In the genomic region with DNA sequence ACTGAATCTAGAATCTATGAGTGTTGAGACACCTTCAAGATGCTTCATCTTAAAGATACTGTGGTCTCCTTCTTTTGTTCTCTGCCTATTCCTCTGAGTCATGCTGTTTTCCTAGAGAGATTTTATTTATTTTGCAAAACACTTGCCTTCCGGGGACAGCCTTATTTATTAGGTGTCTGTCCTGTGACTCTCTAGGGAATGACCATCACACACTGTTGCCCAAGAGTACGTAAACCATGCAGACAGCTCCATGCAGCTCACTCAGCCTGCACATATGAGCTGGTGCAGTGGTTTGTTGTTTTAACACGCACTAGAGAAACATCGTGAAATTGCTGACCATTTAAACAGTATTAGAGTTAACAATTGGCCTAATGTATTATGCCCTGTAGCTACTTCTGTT, we compare ENCODE assay signal across 32 cellular contexts. TPM values are rescaled to one million over a fixed set of nuclear protein-coding genes. Genes with fewer than 3 reads are reported as not detected.
"Had no signal": no experiment of that assay in that cellular context is flagged by ENCODE, and none has a peak within 500 bp of the region (broad histone marks: within the 10 kb centered on the region; RNA-seq: fewer than 3 reads in every experiment).

No MANE protein-coding gene starts in this region.

- ATAC-seq: activated CD8-positive, alpha-beta memory T cell treated with anti-CD3 and anti-CD28 coated beads, Interleukin-2, amount 10 ng/mL, durations not matched to agents 7 days and 5 days; activated T-helper 17 cell treated with anti-CD3 and anti-CD28 coated beads, Interleukin-2, amount 50 U/mL, for 72 hours had no signal

- DNase-seq: activated CD4-positive, alpha-beta memory T cell treated with anti-CD3 and anti-CD28 coated beads, Interleukin-2, amount 10 ng/mL, durations not matched to agents 7 days and 5 days; activated CD4-positive, alpha-beta T cell treated with anti-CD3 and anti-CD28 coated beads for 1 hour; activated CD4-positive, alpha-beta T cell treated with anti-CD3 and anti-CD28 coated beads for 48 hours; activated CD4-positive, CD25-positive, alpha-beta regulatory T cell; activated CD8-positive, alpha-beta memory T cell treated with anti-CD3 and anti-CD28 coated beads for 24 hours; activated CD8-positive, alpha-beta memory T cell treated with anti-CD3 and anti-CD28 coated beads, Interleukin-2, amount 10 ng/mL, durations not matched to agents 7 days and 5 days; activated CD8-positive, alpha-beta memory T cell treated with anti-CD3 and anti-CD28 coated beads, Interleukin-2, amount 50 U/mL, for 48 hours; activated gamma-delta T cell; activated naive CD4-positive, alpha-beta T cell treated with Interleukin-2 at 50 U/mL for 16 hours; activated naive CD8-positive, alpha-beta T cell treated with anti-CD3 and anti-CD28 coated beads, Interleukin-2, amount 10 ng/mL, durations not matched to agents 7 days and 5 days; activated T-cell treated with anti-CD3 and anti-CD28 coated beads, Interleukin-2, amount 50 U/mL, for 48 hours; amygdala; Kasumi-1; KG1; NCI-H1105 treated with DMSO at 0.1 percent for 48 hours; NCI-H1436 treated with DMSO at 0.1 percent for 48 hours; NCI-H1694 treated with DMSO at 0.1 percent for 48 hours; NCI-H2029; NCI-H345; NCI-H524 treated with DMSO at 0.1 percent for 48 hours; SHP77; SJCRH30; T1000; WERI-Rb-1 had no signal

RNA-seq across cellular contexts. Expression of a gene that starts 12.4 kb away (rescaled TPM):
- total RNA-seq: activated CD4-positive, alpha-beta memory T cell treated with anti-CD3 and anti-CD28 coated beads, Interleukin-2, amount 10 ng/mL, durations not matched to agents 7 days and 5 days; activated CD8-positive, alpha-beta memory T cell treated with anti-CD3 and anti-CD28 coated beads, Interleukin-2, amount 10 ng/mL, durations not matched to agents 7 days and 5 days; activated naive CD8-positive, alpha-beta T cell treated with anti-CD3 and anti-CD28 coated beads, Interleukin-2, amount 10 ng/mL, durations not matched to agents 7 days and 5 days; activated T-helper 17 cell treated with anti-CD3 and anti-CD28 coated beads, Interleukin-2, amount 50 U/mL, for 72 hours; ascending aorta; cardiac muscle cell; chondrocyte; OCI-LY7; RPMI7951; T-helper 1 cell treated with Interleukin-12 subunit alpha and Interleukin-12 subunit beta and Interleukin-4 antibody, amounts not matched to agents 30 ng/mL and 1 ng/mL, for 36 hours; T-helper 2 cell treated with Interferon-gamma antibody and Interleukin-4, amounts not matched to agents 100 ng/mL and 5 ng/mL, for 36 hours had no signal
